1 cellular context compared by ENCODE assay signal in the genomic region with DNA sequence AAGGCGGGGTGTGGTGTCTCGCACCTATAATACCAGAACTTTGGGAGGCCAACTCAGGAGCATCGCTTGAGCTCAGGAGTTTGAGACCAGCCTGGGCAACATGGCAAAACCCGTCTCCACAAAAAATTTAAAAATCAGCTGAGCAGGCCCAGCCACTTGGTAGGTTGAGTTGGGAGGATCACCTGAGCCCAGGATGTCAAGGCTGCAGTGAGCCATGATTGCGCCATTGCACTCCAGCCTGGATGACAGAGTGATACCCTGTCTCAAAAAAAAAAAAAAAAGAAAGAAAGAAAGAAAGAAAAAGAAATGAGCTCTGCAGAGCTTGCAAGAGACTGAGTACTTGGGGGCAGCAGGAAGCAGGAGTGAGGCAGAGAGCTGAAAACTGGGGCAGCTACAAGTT. TPM values are rescaled to one million over a fixed set of nuclear protein-coding genes. Genes with fewer than 3 reads are reported as not detected.
"Had no signal": no experiment of that assay in that cellular context is flagged by ENCODE, and none has a peak within 500 bp of the region (broad histone marks: within the 10 kb centered on the region; RNA-seq: fewer than 3 reads in every experiment).

No MANE protein-coding gene starts in this region.

RNA-seq across cellular contexts. Expression of a gene that starts 51.3 kb away (rescaled TPM):
- total RNA-seq: upper lobe of right lung had no signal
